8 cellular contexts compared by ENCODE assay signal in genomic region chr12:68565391-68565903, GRCh38. TPM values are rescaled to one million over a fixed set of nuclear protein-coding genes. Genes with fewer than 3 reads are reported as not detected.
A peak's percentile ranks its signal among the peaks of the same experiment; 100 is the strongest.
DNase-seq lines count a peak whose midpoint lies in the region; ATAC-seq lines count a peak whose summit lies in the region.

No MANE protein-coding gene starts in this region.

- intact Hi-C loops in activated CD4-positive, alpha-beta T cell treated with anti-CD3 and anti-CD28 coated beads, Interleukin-2, amount 10 ng/mL, durations not matched to agents 24 days and 14 days (cut with micrococcal nuclease), result loop anchor here (1.0 to 2.0 kb wide), 3 partner anchors 22 to 114 kb away; partner anchors contain the start of gene RAP1B

- no peaks in the 10 kb centered on the region for H3K36me3 Mint-ChIP-seq in activated CD4-positive, alpha-beta T cell treated with anti-CD3 and anti-CD28 coated beads, Interleukin-2, amount 10 ng/mL, durations not matched to agents 24 days and 14 days (ENCODE audit: low read depth)
- H3K36me3 Mint-ChIP-seq in stimulated activated naive CD8-positive, alpha-beta T cell treated with anti-CD3 and anti-CD28 coated beads, Interleukin-15, Interleukin-2, amounts not matched to agents 100 ng/mL and 50 ng/mL, for 24 hours (ENCODE audit: low read depth), result no peaks in the 10 kb centered on the region

- DNase-seq in activated CD4-positive, alpha-beta T cell treated with anti-CD3 and anti-CD28 coated beads, Interleukin-2, amount 10 ng/mL, durations not matched to agents 24 days and 14 days, result peak; percentile 66
- no peak for DNase-seq in activated CD4-positive, alpha-beta T cell treated with anti-CD3 and anti-CD28 coated beads for 1 hour
- DNase-seq in SW480 (ENCODE audit: low spot score) (peak; percentile 28), fibroblast of peridontal ligament (ENCODE audit: extremely low read depth) (peak; percentile 97), middle frontal gyrus (ENCODE audit: extremely low spot score, low spot score) (no peak)
- no peak for DNase-seq in stimulated activated CD4-positive, alpha-beta T cell treated with anti-CD3 and anti-CD28 coated beads, Interleukin-12 subunit alpha, Interleukin-12 subunit beta, amount 100 ng/mL, for 4 hours

- H3K27me3 Mint-ChIP-seq in activated CD4-positive, alpha-beta T cell treated with anti-CD3 and anti-CD28 coated beads, Interleukin-2, amount 10 ng/mL, durations not matched to agents 24 days and 14 days, result no peaks in the 10 kb centered on the region
- H3K27me3 Mint-ChIP-seq in stimulated activated naive CD8-positive, alpha-beta T cell treated with anti-CD3 and anti-CD28 coated beads, Interleukin-15, Interleukin-2, amounts not matched to agents 100 ng/mL and 50 ng/mL, for 24 hours, result no peaks in the 10 kb centered on the region

- no peak for ATAC-seq in HG02623 (IDR thresholded peaks at IDR 0.05; ENCODE audit: unreplicated experiment)

- peaks cover 21% of the 10 kb centered on the region for H3K4me1 Mint-ChIP-seq in activated CD4-positive, alpha-beta T cell treated with anti-CD3 and anti-CD28 coated beads, Interleukin-2, amount 10 ng/mL, durations not matched to agents 24 days and 14 days
- peaks cover 35% of the 10 kb centered on the region for H3K4me1 Mint-ChIP-seq in stimulated activated naive CD8-positive, alpha-beta T cell treated with anti-CD3 and anti-CD28 coated beads, Interleukin-15, Interleukin-2, amounts not matched to agents 100 ng/mL and 50 ng/mL, for 24 hours (ENCODE audit: low read depth)

- peak overlapping the region; percentile 18 for H3K27ac Mint-ChIP-seq in activated CD4-positive, alpha-beta T cell treated with anti-CD3 and anti-CD28 coated beads, Interleukin-2, amount 10 ng/mL, durations not matched to agents 24 days and 14 days
- peak overlapping the region; percentile 52 for H3K27ac Mint-ChIP-seq in stimulated activated naive CD8-positive, alpha-beta T cell treated with anti-CD3 and anti-CD28 coated beads, Interleukin-15, Interleukin-2, amounts not matched to agents 100 ng/mL and 50 ng/mL, for 24 hours

- H3K4me3 Mint-ChIP-seq in activated CD4-positive, alpha-beta T cell treated with anti-CD3 and anti-CD28 coated beads, Interleukin-2, amount 10 ng/mL, durations not matched to agents 24 days and 14 days, result peak overlapping the region; percentile 22
- H3K4me3 Mint-ChIP-seq in stimulated activated naive CD8-positive, alpha-beta T cell treated with anti-CD3 and anti-CD28 coated beads, Interleukin-15, Interleukin-2, amounts not matched to agents 100 ng/mL and 50 ng/mL, for 24 hours, result no peak overlapping the region

- peaks cover 9% of the 10 kb centered on the region for H3K9me3 Mint-ChIP-seq in activated CD4-positive, alpha-beta T cell treated with anti-CD3 and anti-CD28 coated beads, Interleukin-2, amount 10 ng/mL, durations not matched to agents 24 days and 14 days
- no peaks in the 10 kb centered on the region for H3K9me3 Mint-ChIP-seq in stimulated activated naive CD8-positive, alpha-beta T cell treated with anti-CD3 and anti-CD28 coated beads, Interleukin-15, Interleukin-2, amounts not matched to agents 100 ng/mL and 50 ng/mL, for 24 hours

RNA-seq across cellular contexts. Expression of gene RAP1B, which starts 45.3 kb away (rescaled TPM):
- total RNA-seq in activated CD4-positive, alpha-beta T cell treated with anti-CD3 and anti-CD28 coated beads, Interleukin-2, amount 10 ng/mL, durations not matched to agents 24 days and 14 days, result 207 and 209 TPM in 2 replicates

Comparison
In these comparisons a context has a peak if more than half of its experiments do, and no peak if none do; other contexts are left out.
1. DNase-seq: peak in activated CD4-positive, alpha-beta T cell treated with anti-CD3 and anti-CD28 coated beads, Interleukin-2, amount 10 ng/mL, durations not matched to agents 24 days and 14 days (single experiment), SW480 (single experiment) and fibroblast of peridontal ligament (single experiment); none in activated CD4-positive, alpha-beta T cell treated with anti-CD3 and anti-CD28 coated beads for 1 hour (single experiment), stimulated activated CD4-positive, alpha-beta T cell treated with anti-CD3 and anti-CD28 coated beads, Interleukin-12 subunit alpha, Interleukin-12 subunit beta, amount 100 ng/mL, for 4 hours (single experiment) and middle frontal gyrus (single experiment).